In genomic region chr11:122882189-122882808, GRCh38 we compare ENCODE assay signal across 8 cellular contexts. TPM values are rescaled to one million over a fixed set of nuclear protein-coding genes. Genes with fewer than 3 reads are reported as not detected.
DNase-seq lines count a peak whose midpoint lies in the region; ATAC-seq and TF ChIP-seq lines count a peak whose summit lies in the region.

JHY (plus strand) TSS chr11:122882759; CDS start chr11:122885850, 3,091 bp downstream.

- no peaks in the 10 kb centered on the region for H4K20me1 ChIP-seq in SK-N-SH (ENCODE audit: insufficient read depth)

- H3K27me3 ChIP-seq in SK-N-SH (ENCODE audit: insufficient read depth) (no peaks in the 10 kb centered on the region), stomach smooth muscle (ENCODE audit: control insufficient read depth in 1 of 2, insufficient read depth in 2 of 2, low read length in 2 of 2) (peaks cover 5 to 16% of the 10 kb centered on the region in 2 donors)

- H3K27ac ChIP-seq in SK-N-SH (ENCODE audit: low read depth in 2 of 2, low read length in 1 of 2) (peak within 1 kb of the TSS; percentile 85 to 87), stomach smooth muscle (ENCODE audit: low read length) (peak within 1 kb of the TSS; percentile 46), substantia nigra (ENCODE audit: low read depth, low read length, poor library complexity, severe bottlenecking) (no peak within 1 kb of the TSS)

- peaks cover 9 to 10% of the 10 kb centered on the region in 2 experiments for H3K36me3 ChIP-seq in SK-N-SH (replicated peaks in 1 of 2; ENCODE audit: control insufficient read depth in 1 of 2, insufficient read depth in 2 of 2, low read length in 1 of 2)
- H3K36me3 ChIP-seq in stomach smooth muscle (ENCODE audit: control insufficient read depth in 2 of 2, insufficient read depth in 2 of 2, low read length in 2 of 2): no peaks in the 10 kb centered on the region

- ATAC-seq in SK-N-SH treated with all-trans-retinoic acid at 6 μM for 48 hours: no peak
- no peak for ATAC-seq in activated naive CD4-positive, alpha-beta T cell treated with anti-CD3 and anti-CD28 coated beads, Interleukin-2, amount 50 U/mL, for 72 hours

- H2AFZ ChIP-seq in SK-N-SH (ENCODE audit: low read depth): peak within 1 kb of the TSS; percentile 99

- no peaks in the 10 kb centered on the region for H3K9me3 ChIP-seq in SK-N-SH
- no peaks in the 10 kb centered on the region for H3K9me3 ChIP-seq in stomach smooth muscle (ENCODE audit: control insufficient read depth in 2 of 2, low read length in 2 of 2)

- TF ChIP-seq RAD21 in SK-N-SH (IDR thresholded peaks at IDR 0.05; ENCODE audit: low read length): no peak

- peak within 1 kb of the TSS; percentile 82 to 90 (median 85) for H3K4me3 Mint-ChIP-seq in immature natural killer cell

- H3K79me2 ChIP-seq in SK-N-SH (ENCODE audit: insufficient read depth): peaks cover 8% of the 10 kb centered on the region; the same call in 1 of the 2 replicates

- H3K4me1 ChIP-seq in SK-N-SH (ENCODE audit: control insufficient read depth in 1 of 2, insufficient read depth in 2 of 2, low read depth in 1 of 2, low read length in 1 of 2): peaks cover 3 to 10% of the 10 kb centered on the region in 2 experiments; a peak in 3 of 4 replicates
- H3K4me1 ChIP-seq in stomach smooth muscle (ENCODE audit: control insufficient read depth, insufficient read depth, low read length): peaks cover 5% of the 10 kb centered on the region

- H3K27me3 Mint-ChIP-seq in immature natural killer cell (ENCODE audit: low read depth in 3 of 3): peaks cover 3 to 7% (median 5%) of the 10 kb centered on the region in 3 donors

- no peaks in the 10 kb centered on the region for H3K36me3 Mint-ChIP-seq in activated naive CD4-positive, alpha-beta T cell treated with anti-CD3 and anti-CD28 coated beads, Interleukin-2, amount 50 U/mL, for 72 hours
- peaks cover 0 to 4% (median 0%) of the 10 kb centered on the region in 3 donors for H3K36me3 Mint-ChIP-seq in immature natural killer cell

- no peaks in the 10 kb centered on the region for H3K9me3 Mint-ChIP-seq in activated naive CD4-positive, alpha-beta T cell treated with anti-CD3 and anti-CD28 coated beads, Interleukin-2, amount 50 U/mL, for 72 hours
- H3K9me3 Mint-ChIP-seq in immature natural killer cell: no peaks in the 10 kb centered on the region

- no peak for TF ChIP-seq EP300 in SK-N-SH (IDR thresholded peaks at IDR 0.05; ENCODE audit: borderline replicate concordance in 1 of 2, low read depth in 1 of 2, low read length in 1 of 2)

- H3K9me2 ChIP-seq in SK-N-SH: no peaks in the 10 kb centered on the region

- H3K4me1 Mint-ChIP-seq in immature natural killer cell: peaks cover 15 to 28% of the 10 kb centered on the region in 2 donors

- peak within 1 kb of the TSS; percentile 85 for H3K9ac ChIP-seq in SK-N-SH
- H3K9ac ChIP-seq in stomach smooth muscle (ENCODE audit: low read length in 2 of 2): peak within 1 kb of the TSS; percentile 53 to 71

- H3F3A ChIP-seq in SK-N-SH (replicated peaks; ENCODE audit: insufficient read depth): peaks cover 10% of the 10 kb centered on the region

- CTCF ChIA-PET in SK-N-SH (lab: Yijun Ruan, JAX): interaction anchor here (5.6 kb wide), 1 partner anchor 19 kb away, joined by 33 read pairs; no protein-coding TSS in a partner anchor

- no peak for TF ChIP-seq CTCF in SK-N-SH (IDR thresholded peaks at IDR 0.05)

- H3K4me2 ChIP-seq in SK-N-SH: peak within 1 kb of the TSS; percentile 90

- peak within 1 kb of the TSS; percentile 86 to 92 for H3K27ac Mint-ChIP-seq in activated naive CD4-positive, alpha-beta T cell treated with anti-CD3 and anti-CD28 coated beads, Interleukin-2, amount 50 U/mL, for 72 hours
- peak within 1 kb of the TSS; percentile 54 to 89 (median 83) for H3K27ac Mint-ChIP-seq in immature natural killer cell

- H3K4me3 ChIP-seq in SK-N-SH (ENCODE audit: low read depth in 2 of 2, low read length in 1 of 2): peak within 1 kb of the TSS; percentile 67 to 76
- peak within 1 kb of the TSS; percentile 59 to 77 for H3K4me3 ChIP-seq in stomach smooth muscle (ENCODE audit: low read length in 2 of 2)

- DNase-seq in SK-N-SH: no peak
- no peak for DNase-seq in activated naive CD4-positive, alpha-beta T cell treated with anti-CD3 and anti-CD28 coated beads, Interleukin-2, amount 50 U/mL, for 72 hours (ENCODE audit: low spot score in 2 of 2)
- no peak for DNase-seq in immature natural killer cell
- no peak for DNase-seq in substantia nigra (lab: John Stamatoyannopoulos, UW)
- DNase-seq in DMS 273 treated with DMSO at 0.1 percent for 48 hours (lab: John Stamatoyannopoulos, UW): no peak
- DNase-seq in hypothalamus (lab: John Stamatoyannopoulos, UW): no peak

- POLR2A ChIA-PET in SK-N-SH (lab: Yijun Ruan, JAX): no interaction called here

- WGBS in SK-N-SH (ENCODE audit: low lambda C conversion rate): 38% methylated on average over 25 of the region's 33 CpGs

TF ChIP-seq in SK-N-SH, 30 proteins besides CTCF, POLR2A, EP300 and RAD21 (continues in another document):
- TF ChIP-seq NRF1 (IDR thresholded peaks at IDR 0.05; ENCODE audit: low read depth, low read length): no peak
- TF ChIP-seq, protein P1, sequence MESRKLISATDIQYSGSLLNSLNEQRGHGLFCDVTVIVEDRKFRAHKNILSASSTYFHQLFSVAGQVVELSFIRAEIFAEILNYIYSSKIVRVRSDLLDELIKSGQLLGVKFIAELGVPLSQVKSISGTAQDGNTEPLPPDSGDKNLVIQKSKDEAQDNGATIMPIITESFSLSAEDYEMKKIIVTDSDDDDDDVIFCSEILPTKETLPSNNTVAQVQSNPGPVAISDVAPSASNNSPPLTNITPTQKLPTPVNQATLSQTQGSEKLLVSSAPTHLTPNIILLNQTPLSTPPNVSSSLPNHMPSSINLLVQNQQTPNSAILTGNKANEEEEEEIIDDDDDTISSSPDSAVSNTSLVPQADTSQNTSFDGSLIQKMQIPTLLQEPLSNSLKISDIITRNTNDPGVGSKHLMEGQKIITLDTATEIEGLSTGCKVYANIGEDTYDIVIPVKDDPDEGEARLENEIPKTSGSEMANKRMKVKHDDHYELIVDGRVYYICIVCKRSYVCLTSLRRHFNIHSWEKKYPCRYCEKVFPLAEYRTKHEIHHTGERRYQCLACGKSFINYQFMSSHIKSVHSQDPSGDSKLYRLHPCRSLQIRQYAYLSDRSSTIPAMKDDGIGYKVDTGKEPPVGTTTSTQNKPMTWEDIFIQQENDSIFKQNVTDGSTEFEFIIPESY (IDR thresholded peaks at IDR 0.05; ENCODE audit: borderline replicate concordance, low read depth): no peak
- TF ChIP-seq, protein P2, sequence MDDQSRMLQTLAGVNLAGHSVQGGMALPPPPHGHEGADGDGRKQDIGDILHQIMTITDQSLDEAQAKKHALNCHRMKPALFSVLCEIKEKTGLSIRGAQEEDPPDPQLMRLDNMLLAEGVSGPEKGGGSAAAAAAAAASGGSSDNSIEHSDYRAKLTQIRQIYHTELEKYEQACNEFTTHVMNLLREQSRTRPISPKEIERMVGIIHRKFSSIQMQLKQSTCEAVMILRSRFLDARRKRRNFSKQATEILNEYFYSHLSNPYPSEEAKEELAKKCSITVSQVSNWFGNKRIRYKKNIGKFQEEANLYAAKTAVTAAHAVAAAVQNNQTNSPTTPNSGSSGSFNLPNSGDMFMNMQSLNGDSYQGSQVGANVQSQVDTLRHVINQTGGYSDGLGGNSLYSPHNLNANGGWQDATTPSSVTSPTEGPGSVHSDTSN (IDR thresholded peaks at IDR 0.05): no peak
- TF ChIP-seq FOXM1 (IDR thresholded peaks at IDR 0.05; ENCODE audit: low read depth): no peak
- TF ChIP-seq FOXJ3 (CRISPR knock-in tag; IDR thresholded peaks at IDR 0.05): no peak
- TF ChIP-seq RXRA (IDR thresholded peaks at IDR 0.05; ENCODE audit: borderline replicate concordance, low read depth): no peak
- no peak for TF ChIP-seq MEF2A (IDR thresholded peaks at IDR 0.05; ENCODE audit: borderline replicate concordance, low read depth)
- TF ChIP-seq YY1 (IDR thresholded peaks at IDR 0.05; ENCODE audit: low read depth): no peak

TF ChIP-seq in SK-N-SH treated with all-trans-retinoic acid at 6 μM for 48 hours, 23 proteins besides CTCF, POLR2A, EP300 and RAD21:
- TF ChIP-seq ZNF565 (CRISPR knock-in tag; conservative IDR thresholded peaks at IDR 0.05; ENCODE audit: low read depth): no peak
- TF ChIP-seq ARNTL (CRISPR knock-in tag; IDR thresholded peaks at IDR 0.05; ENCODE audit: borderline replicate concordance, low read depth): no peak
- no peak for TF ChIP-seq TSHZ2 (CRISPR knock-in tag; IDR thresholded peaks at IDR 0.05)

RNA-seq across cellular contexts. Expression of gene JHY, which starts in this region (rescaled TPM):
- 2.9 TPM in 2 replicates for polyA plus RNA-seq in SK-N-SH (2012; rRNA removed)
- 3.5 and 4.3 TPM in 2 replicates for polyA plus RNA-seq in SK-N-SH (2012; cell fraction: cytosol; rRNA removed)
- 2.3 and 2.8 TPM in 2 replicates for polyA plus RNA-seq in SK-N-SH (2012; cell fraction: nucleus; rRNA removed)
- 1 to 10 TPM; 1.5 to 2.2 TPM for total RNA-seq in activated naive CD4-positive, alpha-beta T cell treated with anti-CD3 and anti-CD28 coated beads, Interleukin-2, amount 50 U/mL, for 72 hours
- 1 to 10 TPM; 1.6 to 3.3 (median 1.7) TPM for polyA plus RNA-seq in immature natural killer cell
